ENCODE assay signal across 13 cellular contexts in the genomic region with DNA sequence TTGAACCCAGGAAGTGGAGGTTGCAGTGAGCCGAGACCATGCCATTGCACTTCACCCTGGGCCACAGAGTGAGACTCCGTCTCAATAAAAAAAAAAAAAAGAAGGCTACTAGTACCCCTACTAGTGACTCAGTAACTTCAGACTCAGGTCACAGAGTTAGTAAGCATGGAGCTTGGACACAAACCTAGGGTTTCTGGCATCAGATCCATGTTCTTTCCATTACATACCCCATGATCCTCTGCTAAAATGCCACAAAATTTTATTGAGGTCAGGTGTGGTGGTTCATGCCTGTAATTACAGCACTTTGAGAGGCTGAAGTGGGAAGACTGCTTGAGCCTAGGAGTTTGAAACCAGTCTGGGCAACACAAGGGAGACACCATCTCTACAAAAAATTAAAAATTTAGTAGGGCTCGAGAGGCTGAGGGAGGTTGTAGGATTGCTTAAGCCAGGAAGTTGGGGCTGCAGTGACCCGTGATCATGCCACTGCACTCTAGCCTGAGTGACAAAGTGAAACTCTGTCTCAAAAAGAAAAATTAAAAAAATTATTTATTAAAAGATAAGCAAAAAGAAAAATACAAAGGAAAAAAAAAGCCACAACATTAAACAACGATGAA. TPM values are rescaled to one million over a fixed set of nuclear protein-coding genes. Genes with fewer than 3 reads are reported as not detected.
DNase-seq lines count a peak whose midpoint lies in the region; ATAC-seq and TF ChIP-seq lines count a peak whose summit lies in the region.
"Had no signal": no experiment of that assay in that cellular context is flagged by ENCODE, and none has a peak within 500 bp of the region (broad histone marks: within the 10 kb centered on the region; RNA-seq: fewer than 3 reads in every experiment).

No MANE protein-coding gene starts in this region.

- TF ChIP-seq CTCF in HL-60 (IDR thresholded peaks at IDR 0.05; ENCODE audit: insufficient read depth, low read length) = no peak
- no peak for TF ChIP-seq CTCF in fibroblast of mammary gland (conservative IDR thresholded peaks at IDR 0.05; ENCODE audit: control insufficient read depth, insufficient read depth, low read depth, low read length)
- no peak for TF ChIP-seq CTCF in upper lobe of right lung (IDR thresholded peaks at IDR 0.05)

- peaks cover 0 to 13% (median 0%) of the 10 kb centered on the region in 4 donors for H3K4me1 Mint-ChIP-seq in naive thymus-derived CD8-positive, alpha-beta T cell

- H3K27ac Mint-ChIP-seq in naive thymus-derived CD8-positive, alpha-beta T cell = no peak overlapping the region

- intact Hi-C loops in upper lobe of right lung (cut with DNase I) = no loop called here

- peaks cover 21% of the 10 kb centered on the region for H3K36me3 ChIP-seq in upper lobe of right lung

- H3K27me3 ChIP-seq in HL-60 (ENCODE audit: insufficient read depth, poor library complexity, severe bottlenecking) (no peaks in the 10 kb centered on the region), upper lobe of right lung (no peaks in the 10 kb centered on the region)

- no peaks in the 10 kb centered on the region for H3K9me3 Mint-ChIP-seq in naive thymus-derived CD8-positive, alpha-beta T cell

- POLR2A ChIA-PET in naive thymus-derived CD8-positive, alpha-beta T cell (lab: Charles Lee) = no interaction called here

- peak; percentile 61 for ATAC-seq in upper lobe of right lung
- no peak for ATAC-seq in HG02678 (IDR thresholded peaks at IDR 0.05; ENCODE audit: unreplicated experiment)
- no peak for ATAC-seq in GM18867 (IDR thresholded peaks at IDR 0.05; ENCODE audit: unreplicated experiment)
- ATAC-seq in naive thymus-derived CD8-positive, alpha-beta T cell = no peak

- DNase-seq in HL-60 (ENCODE audit: low read depth in 1 of 2, low spot score in 1 of 2) (peak in 1 of 2 experiments; percentile 45), NOMO-1 treated with dmso at 0.1 percent for 144 hours (lab: John Stamatoyannopoulos, UW; ENCODE audit: unreplicated experiment) (peak; percentile 5), fibroblast of mammary gland (ENCODE audit: low read depth) (peak; percentile 22), upper lobe of right lung (no peak)
- no peak for DNase-seq in naive thymus-derived CD8-positive, alpha-beta T cell
- DNase-seq: Karpas-422, NCI-H1092, NCI-H1694 treated with DMSO at 0.1 percent for 48 hours, SHP77 had no signal

- no peaks in the 10 kb centered on the region for H3K4me1 ChIP-seq in upper lobe of right lung

- H3K27me3 Mint-ChIP-seq in naive thymus-derived CD8-positive, alpha-beta T cell = no peaks in the 10 kb centered on the region

- peaks cover 5 to 59% (median 22%) of the 10 kb centered on the region in 3 donors for H3K36me3 Mint-ChIP-seq in naive thymus-derived CD8-positive, alpha-beta T cell

- H3K27ac ChIP-seq in HL-60 (replicated peaks) (peak overlapping the region; percentile 56), upper lobe of right lung (peak overlapping the region; percentile 8)

- no peaks in the 10 kb centered on the region for H3K9me3 ChIP-seq in upper lobe of right lung
- H3K9me3 ChIP-seq: HAP-1 had no signal

- no peak overlapping the region for H3K4me3 ChIP-seq in HL-60 (replicated peaks; ENCODE audit: insufficient read depth, low read length)
- H3K4me3 ChIP-seq in fibroblast of mammary gland (ENCODE audit: control insufficient read depth, low read depth, low read length) = no peak overlapping the region
- no peak overlapping the region for H3K4me3 ChIP-seq in upper lobe of right lung
- H3K4me3 ChIP-seq: HAP-1 had no signal

- H3K4me3 Mint-ChIP-seq in naive thymus-derived CD8-positive, alpha-beta T cell = no peak overlapping the region

RNA-seq across cellular contexts. Expression of gene DHX57, which starts 45.1 kb away (rescaled TPM):
- 15.1 TPM for total RNA-seq in upper lobe of right lung
- total RNA-seq in naive thymus-derived CD8-positive, alpha-beta T cell = 10 to 100 TPM; 19.6 to 20.8 TPM
- 1 to 10 TPM; 4.9 to 5.5 (median 5.0) TPM for polyA plus RNA-seq in naive thymus-derived CD8-positive, alpha-beta T cell

RNA-seq across cellular contexts. Expression of gene MORN2, which starts 45.1 kb away (rescaled TPM):
- 6.4 TPM for total RNA-seq in upper lobe of right lung
- total RNA-seq in naive thymus-derived CD8-positive, alpha-beta T cell = 1 to 10 TPM; 1.4 to 3.0 TPM
- 10 to 100 TPM in 1 of 3 donors, 1 to 10 TPM in 2; 9.1 to 10.7 (median 9.7) TPM for polyA plus RNA-seq in naive thymus-derived CD8-positive, alpha-beta T cell

RNA-seq across cellular contexts. Expression of gene GEMIN6, which starts 52.6 kb away (rescaled TPM):
- total RNA-seq in upper lobe of right lung = 10.6 TPM
- total RNA-seq in naive thymus-derived CD8-positive, alpha-beta T cell = 10 to 100 TPM; 12.0 to 13.7 TPM
- polyA plus RNA-seq in naive thymus-derived CD8-positive, alpha-beta T cell = 10 to 100 TPM in 1 of 3 donors, 1 to 10 TPM in 2; 6.8 to 11.6 (median 8.3) TPM

RNA-seq across cellular contexts. Expression of gene ARHGEF33, which starts 59.0 kb away (rescaled TPM):
- 1.3 TPM for total RNA-seq in upper lobe of right lung
- total RNA-seq in naive thymus-derived CD8-positive, alpha-beta T cell = 1 to 10 TPM in 1 of 2 experiments, not detected in 1; 1.0 TPM
- polyA plus RNA-seq in naive thymus-derived CD8-positive, alpha-beta T cell = not detected
- total RNA-seq: Daoy had no signal

Comparison
In these comparisons a context has a peak if more than half of its experiments do, and no peak if none do; other contexts are left out.
1. DNase-seq: peak in NOMO-1 treated with dmso at 0.1 percent for 144 hours (single experiment) and fibroblast of mammary gland (single experiment); none in upper lobe of right lung (single experiment) and naive thymus-derived CD8-positive, alpha-beta T cell (0 of 10).